ENCODE assay signal across 8 cellular contexts in genomic region chr1:28507247-28507645, GRCh38. TPM values are rescaled to one million over a fixed set of nuclear protein-coding genes. Genes with fewer than 3 reads are reported as not detected.
DNase-seq lines count a peak whose midpoint lies in the region; ATAC-seq and TF ChIP-seq lines count a peak whose summit lies in the region.

No MANE protein-coding gene starts in this region.

- H3K27ac ChIP-seq in ectodermal cell (ENCODE audit: insufficient read depth, low read depth, low read length, poor library complexity, severe bottlenecking) = peak overlapping the region; percentile 70

- peak; percentile 15 for TF ChIP-seq POLR2A in GM10847 (IDR thresholded peaks at IDR 0.05; ENCODE audit: extremely low read depth, insufficient read length)

- H3K36me3 ChIP-seq in ectodermal cell (ENCODE audit: control insufficient read depth, insufficient read depth, low read length) (peaks cover 29% of the 10 kb centered on the region), neuron (ENCODE audit: insufficient read depth, low read length) (peaks cover 45% of the 10 kb centered on the region)

- H3K4me1 ChIP-seq in ectodermal cell (ENCODE audit: control insufficient read depth, insufficient read depth, low read length) (peaks cover 17% of the 10 kb centered on the region), neuron (ENCODE audit: insufficient read depth, low read length) (peaks cover 20% of the 10 kb centered on the region)

- H2AFZ ChIP-seq in neuron (ENCODE audit: low read depth, low read length) = no peak overlapping the region

- WGBS in ectodermal cell, 2 experiments = 2 to 3% methylated on average over 11 of the region's 11 CpGs

- H3K9me3 ChIP-seq in ectodermal cell (ENCODE audit: control insufficient read depth, low read length) = no peaks in the 10 kb centered on the region
- no peaks in the 10 kb centered on the region for H3K9me3 ChIP-seq in neuron (ENCODE audit: low read length)

- H3K4me3 ChIP-seq in ectodermal cell (ENCODE audit: insufficient read depth, low read depth, low read length) (peak overlapping the region; percentile 93), neuron (ENCODE audit: low read length) (peak overlapping the region; percentile 95)

- H3K27me3 ChIP-seq in ectodermal cell (ENCODE audit: control insufficient read depth, insufficient read depth, low read length, poor library complexity, severe bottlenecking) (no peaks in the 10 kb centered on the region), neuron (ENCODE audit: insufficient read depth, low read length) (no peaks in the 10 kb centered on the region)

- no peak for DNase-seq in NCI-H524 (lab: John Stamatoyannopoulos, UW)
- DNase-seq in NCI-H146 (lab: John Stamatoyannopoulos, UW) = no peak

- no peak for ATAC-seq in HG02973 (IDR thresholded peaks at IDR 0.05; ENCODE audit: unreplicated experiment)
- no peak for ATAC-seq in GM18870 (IDR thresholded peaks at IDR 0.05; ENCODE audit: unreplicated experiment)

TF ChIP-seq in PFSK-1, 5 proteins besides CTCF, POLR2A, EP300 and RAD21:
- TF ChIP-seq FOXP2 (optimal IDR thresholded peaks at IDR 0.05; ENCODE audit: borderline replicate concordance, extremely low read depth, extremely low read length, insufficient read depth) = no peak
- TF ChIP-seq POLR2AphosphoS5 (IDR thresholded peaks at IDR 0.05; ENCODE audit: low read depth, low read length) = peak; percentile 70; the same call in 1 of the 2 replicates
- no peak for TF ChIP-seq SIN3A (IDR thresholded peaks at IDR 0.05; ENCODE audit: borderline replicate concordance, insufficient read depth, low read length)
- TF ChIP-seq, protein P1, sequence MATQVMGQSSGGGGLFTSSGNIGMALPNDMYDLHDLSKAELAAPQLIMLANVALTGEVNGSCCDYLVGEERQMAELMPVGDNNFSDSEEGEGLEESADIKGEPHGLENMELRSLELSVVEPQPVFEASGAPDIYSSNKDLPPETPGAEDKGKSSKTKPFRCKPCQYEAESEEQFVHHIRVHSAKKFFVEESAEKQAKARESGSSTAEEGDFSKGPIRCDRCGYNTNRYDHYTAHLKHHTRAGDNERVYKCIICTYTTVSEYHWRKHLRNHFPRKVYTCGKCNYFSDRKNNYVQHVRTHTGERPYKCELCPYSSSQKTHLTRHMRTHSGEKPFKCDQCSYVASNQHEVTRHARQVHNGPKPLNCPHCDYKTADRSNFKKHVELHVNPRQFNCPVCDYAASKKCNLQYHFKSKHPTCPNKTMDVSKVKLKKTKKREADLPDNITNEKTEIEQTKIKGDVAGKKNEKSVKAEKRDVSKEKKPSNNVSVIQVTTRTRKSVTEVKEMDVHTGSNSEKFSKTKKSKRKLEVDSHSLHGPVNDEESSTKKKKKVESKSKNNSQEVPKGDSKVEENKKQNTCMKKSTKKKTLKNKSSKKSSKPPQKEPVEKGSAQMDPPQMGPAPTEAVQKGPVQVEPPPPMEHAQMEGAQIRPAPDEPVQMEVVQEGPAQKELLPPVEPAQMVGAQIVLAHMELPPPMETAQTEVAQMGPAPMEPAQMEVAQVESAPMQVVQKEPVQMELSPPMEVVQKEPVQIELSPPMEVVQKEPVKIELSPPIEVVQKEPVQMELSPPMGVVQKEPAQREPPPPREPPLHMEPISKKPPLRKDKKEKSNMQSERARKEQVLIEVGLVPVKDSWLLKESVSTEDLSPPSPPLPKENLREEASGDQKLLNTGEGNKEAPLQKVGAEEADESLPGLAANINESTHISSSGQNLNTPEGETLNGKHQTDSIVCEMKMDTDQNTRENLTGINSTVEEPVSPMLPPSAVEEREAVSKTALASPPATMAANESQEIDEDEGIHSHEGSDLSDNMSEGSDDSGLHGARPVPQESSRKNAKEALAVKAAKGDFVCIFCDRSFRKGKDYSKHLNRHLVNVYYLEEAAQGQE (IDR thresholded peaks at IDR 0.05; ENCODE audit: insufficient read depth in 1 of 2, low read depth in 2 of 2, low read length in 2 of 2) = 0 out of 4 replicates have a peak, but pooled peaks of 1 of the 2 experiments have one; percentile 19
- no peak for TF ChIP-seq TAF1 (IDR thresholded peaks at IDR 0.05; ENCODE audit: borderline replicate concordance, insufficient read depth, low read length)
TF ChIP-seq in PFSK-1: peak in this region for 2.

RNA-seq across cellular contexts. Expression of gene RCC1, which starts 1.4 kb away (rescaled TPM):
- 126 TPM for polyA plus RNA-seq in PFSK-1 (2012; ENCODE audit: insufficient read length, low read depth)
- polyA plus RNA-seq in ectodermal cell (2013, experiment 1 of 4) = 73.2 TPM
- polyA plus RNA-seq in ectodermal cell (2013, experiment 2 of 4) = 63.5 TPM
- polyA plus RNA-seq in ectodermal cell (2013, experiment 3 of 4) = 50.8 TPM
- 52.0 TPM for polyA plus RNA-seq in ectodermal cell (2013, experiment 4 of 4)

RNA-seq across cellular contexts. Expression of gene TRNAU1AP, which starts 45.6 kb away (rescaled TPM):
- 21.4 TPM for polyA plus RNA-seq in PFSK-1 (2012; ENCODE audit: insufficient read length, low read depth)
- polyA plus RNA-seq in ectodermal cell (2013, experiment 1 of 4) = 42.1 TPM
- polyA plus RNA-seq in ectodermal cell (2013, experiment 2 of 4) = 50.2 TPM
- polyA plus RNA-seq in ectodermal cell (2013, experiment 3 of 4) = 40.5 TPM
- 40.3 TPM for polyA plus RNA-seq in ectodermal cell (2013, experiment 4 of 4)
